ENCODE assay signal across 24 cellular contexts in the genomic region with DNA sequence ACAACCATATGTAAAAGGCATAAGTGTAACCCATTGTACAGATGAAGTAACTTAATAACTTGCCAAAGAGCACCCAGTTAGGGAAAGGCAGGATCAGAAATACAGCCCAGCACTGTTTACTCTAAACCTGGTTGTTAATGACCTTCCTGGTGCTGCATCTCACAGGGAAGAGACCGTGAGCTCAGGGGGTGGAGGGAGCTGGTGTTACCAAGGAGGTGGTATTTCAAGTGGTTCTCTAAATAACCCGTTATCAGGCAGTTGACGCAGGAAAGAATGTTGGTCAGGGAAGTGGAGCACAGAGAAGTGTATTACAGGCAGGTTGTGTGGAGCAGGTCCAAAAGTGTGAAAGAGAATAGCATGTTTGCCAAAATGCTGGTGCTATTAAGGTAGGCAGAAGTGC. TPM values are rescaled to one million over a fixed set of nuclear protein-coding genes. Genes with fewer than 3 reads are reported as not detected.
DNase-seq lines count a peak whose midpoint lies in the region; ATAC-seq and TF ChIP-seq lines count a peak whose summit lies in the region.
"Had no signal": no experiment of that assay in that cellular context is flagged by ENCODE, and none has a peak within 500 bp of the region (broad histone marks: within the 10 kb centered on the region; RNA-seq: fewer than 3 reads in every experiment).

No MANE protein-coding gene starts in this region.

- H3K27me3 ChIP-seq in heart right ventricle = no peaks in the 10 kb centered on the region
- H3K27me3 ChIP-seq: esophagus squamous epithelium had no signal

- no peaks in the 10 kb centered on the region for H3K9me3 ChIP-seq in heart right ventricle
- H3K9me3 ChIP-seq: esophagus squamous epithelium had no signal

- 42 to 52% methylated on average over 3 of the region's 3 CpGs for WGBS in heart right ventricle, 2 donors

- H3K4me1 Mint-ChIP-seq in type B pancreatic cell (ENCODE audit: unreplicated experiment) = peaks cover 14% of the 10 kb centered on the region
- H3K4me1 Mint-ChIP-seq in activated T-helper 17 cell treated with anti-CD3 and anti-CD28 coated beads, Interleukin-2, amount 50 U/mL, for 72 hours = no peaks in the 10 kb centered on the region
- H3K4me1 Mint-ChIP-seq in progenitor cell of endocrine pancreas (ENCODE audit: low read depth) = peaks cover 11% of the 10 kb centered on the region

- H3K27ac Mint-ChIP-seq in type B pancreatic cell = peak overlapping the region; percentile 20
- H3K27ac Mint-ChIP-seq in activated T-helper 17 cell treated with anti-CD3 and anti-CD28 coated beads, Interleukin-2, amount 50 U/mL, for 72 hours = no peak overlapping the region
- no peak overlapping the region for H3K27ac Mint-ChIP-seq in progenitor cell of endocrine pancreas
- H3K27ac Mint-ChIP-seq: activated T-helper 1 cell treated with anti-CD3 and anti-CD28 coated beads, Interleukin-12 subunit alpha, Interleukin-12 subunit beta, Interleukin-2, Interleukin-4 antibody, amounts not matched to agents 30 ng/mL and 10 ng/mL and 1 ng/mL, durations not matched to agents 14 hours and 24 hours and 36 hours; B cell; immature natural killer cell had no signal

- H3K36me3 Mint-ChIP-seq in type B pancreatic cell (no peaks in the 10 kb centered on the region), progenitor cell of endocrine pancreas (ENCODE audit: insufficient read depth) (no peaks in the 10 kb centered on the region)
- H3K36me3 Mint-ChIP-seq in activated T-helper 17 cell treated with anti-CD3 and anti-CD28 coated beads, Interleukin-2, amount 50 U/mL, for 72 hours (ENCODE audit: low read depth) = no peaks in the 10 kb centered on the region
- H3K36me3 Mint-ChIP-seq: immature natural killer cell had no signal

- H3K9me3 Mint-ChIP-seq in type B pancreatic cell (no peaks in the 10 kb centered on the region), progenitor cell of endocrine pancreas (ENCODE audit: low read depth) (no peaks in the 10 kb centered on the region)
- H3K9me3 Mint-ChIP-seq in activated T-helper 17 cell treated with anti-CD3 and anti-CD28 coated beads, Interleukin-2, amount 50 U/mL, for 72 hours = no peaks in the 10 kb centered on the region
- H3K9me3 Mint-ChIP-seq: activated T-helper 1 cell treated with anti-CD3 and anti-CD28 coated beads, Interleukin-12 subunit alpha, Interleukin-12 subunit beta, Interleukin-2, Interleukin-4 antibody, amounts not matched to agents 30 ng/mL and 10 ng/mL and 1 ng/mL, durations not matched to agents 14 hours and 24 hours and 36 hours; immature natural killer cell; naive B cell had no signal

- H3K4me3 Mint-ChIP-seq in type B pancreatic cell = peak overlapping the region; percentile 5
- H3K4me3 Mint-ChIP-seq in activated T-helper 17 cell treated with anti-CD3 and anti-CD28 coated beads, Interleukin-2, amount 50 U/mL, for 72 hours = no peak overlapping the region
- no peak overlapping the region for H3K4me3 Mint-ChIP-seq in progenitor cell of endocrine pancreas (ENCODE audit: low read depth)
- H3K4me3 Mint-ChIP-seq: activated T-helper 1 cell treated with anti-CD3 and anti-CD28 coated beads, Interleukin-12 subunit alpha, Interleukin-12 subunit beta, Interleukin-2, Interleukin-4 antibody, amounts not matched to agents 30 ng/mL and 10 ng/mL and 1 ng/mL, durations not matched to agents 14 hours and 24 hours and 36 hours; B cell; immature natural killer cell had no signal

- H3K4me1 ChIP-seq in heart right ventricle = peaks cover 0 to 30% (median 13%) of the 10 kb centered on the region in 9 donors

- intact Hi-C loops in heart right ventricle (cut with DNase I) = no loop called here

- ATAC-seq in heart right ventricle = peak; percentile 64 to 96 (median 89)
- ATAC-seq in activated T-helper 17 cell treated with anti-CD3 and anti-CD28 coated beads, Interleukin-2, amount 50 U/mL, for 72 hours (replicated peaks) = no peak
- ATAC-seq: activated CD4-positive, CD25-positive, alpha-beta regulatory T cell treated with anti-CD3 and anti-CD28 coated beads, Interleukin-2, amount 50 U/mL, for 24 hours had no signal

- no peak overlapping the region for H3K4me3 ChIP-seq in heart right ventricle
- H3K4me3 ChIP-seq: esophagus squamous epithelium, skin epidermis had no signal

- peak; percentile 46 for DNase-seq in DMS53 (lab: John Stamatoyannopoulos, UW)
- no peak for DNase-seq in DMS53 treated with DMSO at 0.1 percent for 48 hours (lab: John Stamatoyannopoulos, UW; ENCODE audit: unreplicated experiment)
- DNase-seq in NCI-H2227 treated with DMSO at 0.1 percent for 48 hours (lab: John Stamatoyannopoulos, UW) = peak; percentile 55
- peak; percentile 33 to 77 for DNase-seq in heart right ventricle
- DNase-seq in type B pancreatic cell (ENCODE audit: extremely low spot score, unreplicated experiment) = no peak
- no peak for DNase-seq in NCI-H1436 (lab: John Stamatoyannopoulos, UW)
- DNase-seq in progenitor cell of endocrine pancreas (ENCODE audit: low spot score, unreplicated experiment) = no peak
- DNase-seq: activated CD8-positive, alpha-beta memory T cell treated with anti-CD3 and anti-CD28 coated beads for 24 hours; caudate nucleus; COR-L47; esophagus squamous epithelium; immature natural killer cell; mammary epithelial cell; naive B cell; NCI-H526 treated with DMSO at 0.1 percent for 48 hours; stimulated activated CD4-positive, alpha-beta T cell treated with anti-CD3 and anti-CD28 coated beads, Interleukin-4, amount 100 ng/mL, for 1 hour; T1000 had no signal

- H3K27me3 Mint-ChIP-seq in type B pancreatic cell (no peaks in the 10 kb centered on the region), progenitor cell of endocrine pancreas (no peaks in the 10 kb centered on the region)
- H3K27me3 Mint-ChIP-seq in activated T-helper 17 cell treated with anti-CD3 and anti-CD28 coated beads, Interleukin-2, amount 50 U/mL, for 72 hours = no peaks in the 10 kb centered on the region

- no peak for TF ChIP-seq CTCF in heart right ventricle (IDR thresholded peaks at IDR 0.05)
- TF ChIP-seq CTCF in type B pancreatic cell (conservative IDR thresholded peaks at IDR 0.05) = no peak
- no peak for TF ChIP-seq CTCF in progenitor cell of endocrine pancreas (IDR thresholded peaks at IDR 0.05; ENCODE audit: unreplicated experiment)

- peak overlapping the region; percentile 50 to 100 (median 81) for H3K27ac ChIP-seq in heart right ventricle
- H3K27ac ChIP-seq: 22Rv1, esophagus squamous epithelium, parathyroid adenoma, skin epidermis had no signal

- no peaks in the 10 kb centered on the region for H3K36me3 ChIP-seq in heart right ventricle
- H3K36me3 ChIP-seq: esophagus squamous epithelium had no signal

RNA-seq across cellular contexts. Expression of gene ST7, which starts 4.4 kb away (rescaled TPM):
- 10 to 100 TPM; 20.6 to 40.2 (median 24.4) TPM for total RNA-seq in heart right ventricle
- polyA plus RNA-seq in heart right ventricle = 10 to 100 TPM; 20.1 to 22.7 TPM
- total RNA-seq in type B pancreatic cell (ENCODE audit: low replicate concordance) = 18.2 and 25.0 TPM in 2 replicates
- total RNA-seq in activated T-helper 17 cell treated with anti-CD3 and anti-CD28 coated beads, Interleukin-2, amount 50 U/mL, for 72 hours = 10 to 100 TPM; 12.5 to 14.4 TPM
- total RNA-seq in progenitor cell of endocrine pancreas = 21.9 and 24.8 TPM in 2 replicates

Comparison
In these comparisons a context has a peak if more than half of its experiments do, and no peak if none do; other contexts are left out.
1. DNase-seq: peak in DMS53 (single experiment), NCI-H2227 treated with DMSO at 0.1 percent for 48 hours (single experiment) and heart right ventricle (2 of 2); none in DMS53 treated with DMSO at 0.1 percent for 48 hours (single experiment), type B pancreatic cell (single experiment), NCI-H1436 (single experiment) and progenitor cell of endocrine pancreas (single experiment).